28 cellular contexts compared by ENCODE assay signal in genomic region chr1:212686591-212686990, GRCh38. TPM values are rescaled to one million over a fixed set of nuclear protein-coding genes. Genes with fewer than 3 reads are reported as not detected.
"Had no signal": no experiment of that assay in that cellular context is flagged by ENCODE, and none has a peak within 500 bp of the region (broad histone marks: within the 10 kb centered on the region; RNA-seq: fewer than 3 reads in every experiment).

No MANE protein-coding gene starts in this region.

- H3K9me3 ChIP-seq: adrenal gland, ascending aorta had no signal

- H3K27ac ChIP-seq: adrenal gland, ascending aorta had no signal

- DNase-seq: activated CD4-positive, alpha-beta memory T cell treated with anti-CD3 and anti-CD28 coated beads for 36 hours; activated CD4-positive, alpha-beta T cell treated with anti-CD3 and anti-CD28 coated beads for 36 hours; activated CD4-positive, alpha-beta T cell treated with anti-CD3 and anti-CD28 coated beads, Interleukin-2, amount 10 ng/mL, durations not matched to agents 24 days and 14 days; activated CD4-positive, CD25-positive, alpha-beta regulatory T cell; activated CD4-positive, CD25-positive, alpha-beta regulatory T cell treated with anti-CD3 and anti-CD28 coated beads, Interleukin-2, amount 50 U/mL, for 72 hours; activated gamma-delta T cell; activated naive CD4-positive, alpha-beta T cell; activated naive CD4-positive, alpha-beta T cell treated with anti-CD3 and anti-CD28 coated beads, Interleukin-2, amount 10 ng/mL, durations not matched to agents 7 days and 5 days; activated T-cell treated with anti-CD3 and anti-CD28 coated beads for 4 hours; activated T-cell treated with anti-CD3 and anti-CD28 coated beads, Interleukin-2, amount 50 U/mL, for 24 hours; amygdala; cortex of kidney; dermis blood vessel endothelial cell; effector CD8-positive, alpha-beta T cell; foreskin fibroblast; head of caudate nucleus; T-helper 1 cell; T-helper 17 cell had no signal

- H3K36me3 Mint-ChIP-seq: activated naive CD4-positive, alpha-beta T cell treated with anti-CD3 and anti-CD28 coated beads, Interleukin-2, amount 10 ng/mL, durations not matched to agents 7 days and 5 days; brain had no signal

- H3K27ac Mint-ChIP-seq: activated CD4-positive, alpha-beta memory T cell treated with anti-CD3 and anti-CD28 coated beads for 36 hours; activated CD4-positive, alpha-beta T cell treated with anti-CD3 and anti-CD28 coated beads, Interleukin-2, amount 10 ng/mL, durations not matched to agents 24 days and 14 days; activated naive CD4-positive, alpha-beta T cell treated with anti-CD3 and anti-CD28 coated beads, Interleukin-2, amount 10 ng/mL, durations not matched to agents 7 days and 5 days; activated naive CD4-positive, alpha-beta T cell treated with anti-CD3 and anti-CD28 coated beads, Interleukin-2, amount 50 U/mL, for 72 hours; activated T-cell treated with anti-CD3 and anti-CD28 coated beads, Interleukin-2, amount 50 U/mL, for 24 hours; brain had no signal

- H3K4me3 ChIP-seq: adrenal gland, ascending aorta had no signal

- H3K36me3 ChIP-seq: adrenal gland, ascending aorta had no signal

- ATAC-seq: activated CD4-positive, alpha-beta T cell treated with anti-CD3 and anti-CD28 coated beads for 36 hours; activated naive CD4-positive, alpha-beta T cell treated with anti-CD3 and anti-CD28 coated beads, Interleukin-2, amount 50 U/mL, for 72 hours; activated T-cell treated with anti-CD3 and anti-CD28 coated beads, Interleukin-2, amount 50 U/mL, for 72 hours; esophagus mucosa; SK-N-SH treated with all-trans-retinoic acid at 6 μM for 48 hours; T-helper 17 cell had no signal

- H3K4me1 ChIP-seq: adrenal gland, ascending aorta had no signal

- H3K27me3 Mint-ChIP-seq: activated CD4-positive, alpha-beta T cell treated with anti-CD3 and anti-CD28 coated beads for 36 hours; activated CD4-positive, alpha-beta T cell treated with anti-CD3 and anti-CD28 coated beads, Interleukin-2, amount 10 ng/mL, durations not matched to agents 24 days and 14 days; activated T-cell treated with anti-CD3 and anti-CD28 coated beads, Interleukin-2, amount 50 U/mL, for 24 hours; central memory CD8-positive, alpha-beta T cell had no signal

- H3K4me1 Mint-ChIP-seq: brain had no signal

- H3K4me3 Mint-ChIP-seq: activated CD4-positive, alpha-beta memory T cell treated with anti-CD3 and anti-CD28 coated beads for 36 hours; activated CD4-positive, alpha-beta T cell treated with anti-CD3 and anti-CD28 coated beads for 36 hours; activated CD4-positive, alpha-beta T cell treated with anti-CD3 and anti-CD28 coated beads, Interleukin-2, amount 10 ng/mL, durations not matched to agents 24 days and 14 days; activated CD8-positive, alpha-beta T cell treated with anti-CD3 and anti-CD28 coated beads, Interleukin-2, amount 10 ng/mL, durations not matched to agents 7 days and 5 days; activated naive CD4-positive, alpha-beta T cell treated with anti-CD3 and anti-CD28 coated beads, Interleukin-2, amount 10 ng/mL, durations not matched to agents 7 days and 5 days; activated T-cell treated with anti-CD3 and anti-CD28 coated beads, Interleukin-2, amount 50 U/mL, for 24 hours; brain; central memory CD8-positive, alpha-beta T cell; T-helper 17 cell had no signal

- H3K27me3 ChIP-seq: adrenal gland, ascending aorta had no signal

- H3K9me3 Mint-ChIP-seq: activated CD4-positive, alpha-beta memory T cell treated with anti-CD3 and anti-CD28 coated beads for 36 hours; activated CD4-positive, alpha-beta T cell treated with anti-CD3 and anti-CD28 coated beads, Interleukin-2, amount 10 ng/mL, durations not matched to agents 24 days and 14 days; activated naive CD4-positive, alpha-beta T cell treated with anti-CD3 and anti-CD28 coated beads, Interleukin-2, amount 10 ng/mL, durations not matched to agents 7 days and 5 days; activated naive CD4-positive, alpha-beta T cell treated with anti-CD3 and anti-CD28 coated beads, Interleukin-2, amount 50 U/mL, for 72 hours; activated T-cell treated with anti-CD3 and anti-CD28 coated beads, Interleukin-2, amount 50 U/mL, for 24 hours; activated T-cell treated with anti-CD3 and anti-CD28 coated beads, Interleukin-2, amount 50 U/mL, for 72 hours; brain; central memory CD8-positive, alpha-beta T cell had no signal

RNA-seq across cellular contexts. Expression of gene BATF3, which starts 13.0 kb away (rescaled TPM):
- total RNA-seq: epithelial cell of proximal tubule had no signal
